In the genomic region with DNA sequence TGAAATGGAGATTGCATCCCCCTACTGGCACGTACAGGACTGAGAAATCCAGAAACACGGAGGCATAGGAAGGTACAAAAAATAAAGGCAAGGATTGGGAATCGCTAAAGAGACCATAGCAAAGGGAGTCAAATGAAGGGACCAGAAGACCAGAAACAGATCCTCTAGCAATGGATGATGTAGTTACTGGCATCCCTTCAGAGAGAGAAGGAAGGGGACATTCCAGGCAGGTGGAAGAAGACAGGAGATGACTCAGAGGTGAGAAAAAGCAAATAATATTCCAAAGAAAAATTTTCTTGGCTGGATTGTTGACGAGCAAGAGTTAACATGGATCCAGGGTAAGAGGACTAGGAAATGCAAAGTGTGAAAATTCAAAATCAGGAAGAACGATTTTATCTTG, we compare ENCODE assay signal across 13 cellular contexts.
"Had no signal": no experiment of that assay in that cellular context is flagged by ENCODE, and none has a peak within 500 bp of the region (broad histone marks: within the 10 kb centered on the region; RNA-seq: fewer than 3 reads in every experiment).

No MANE protein-coding gene starts in this region.

- DNase-seq: activated CD8-positive, alpha-beta memory T cell treated with anti-CD3 and anti-CD28 coated beads for 24 hours; activated CD8-positive, alpha-beta memory T cell treated with anti-CD3 and anti-CD28 coated beads, Interleukin-2, amount 50 U/mL, for 48 hours; activated naive CD4-positive, alpha-beta T cell treated with anti-CD3 and anti-CD28 coated beads for 36 hours; activated T-cell treated with anti-CD3 and anti-CD28 coated beads, Interleukin-2, amount 50 U/mL, for 4 hours; glutamatergic neuron; left ventricle myocardium superior; stimulated activated CD4-positive, alpha-beta T cell treated with anti-CD3 and anti-CD28 coated beads, Interleukin-4, amount 100 ng/mL, for 24 hours; stimulated activated naive CD4-positive, alpha-beta T cell treated with Interleukin-2 at 50 U/mL for 16 hours; T-helper 9 cell had no signal

- H3K27me3 ChIP-seq: hepatocyte, right atrium auricular region, tibial nerve had no signal

- H3K27ac ChIP-seq: hepatocyte had no signal

- ATAC-seq: activated T-cell treated with anti-CD3 and anti-CD28 coated beads, Interleukin-2, amount 50 U/mL, for 4 hours; WTC11 had no signal

- H3K9me3 Mint-ChIP-seq: activated naive CD4-positive, alpha-beta T cell treated with anti-CD3 and anti-CD28 coated beads for 36 hours; activated T-cell treated with anti-CD3 and anti-CD28 coated beads, Interleukin-2, amount 50 U/mL, for 4 hours; WTC11 had no signal

- H3K4me3 ChIP-seq: hepatocyte, right atrium auricular region, tibial nerve had no signal

- H3K9me3 ChIP-seq: right atrium auricular region, tibial nerve had no signal

- H3K4me3 Mint-ChIP-seq: activated naive CD4-positive, alpha-beta T cell treated with anti-CD3 and anti-CD28 coated beads for 36 hours; activated T-cell treated with anti-CD3 and anti-CD28 coated beads, Interleukin-2, amount 50 U/mL, for 4 hours; WTC11 had no signal

- H3K27ac Mint-ChIP-seq: activated naive CD4-positive, alpha-beta T cell treated with anti-CD3 and anti-CD28 coated beads for 36 hours; WTC11 had no signal

- H3K36me3 Mint-ChIP-seq: WTC11 had no signal

- H3K36me3 ChIP-seq: right atrium auricular region, tibial nerve had no signal
